ENCODE assay signal across 1 cellular context in genomic region chr19:50741179-50741933, GRCh38.
TF ChIP-seq lines count a peak whose summit lies in the region.

No MANE protein-coding gene starts in this region.

TF ChIP-seq in K562, 482 proteins besides CTCF, POLR2A, EP300 and RAD21 (continued from another document and continues in another):
- TF ChIP-seq, protein P1, sequence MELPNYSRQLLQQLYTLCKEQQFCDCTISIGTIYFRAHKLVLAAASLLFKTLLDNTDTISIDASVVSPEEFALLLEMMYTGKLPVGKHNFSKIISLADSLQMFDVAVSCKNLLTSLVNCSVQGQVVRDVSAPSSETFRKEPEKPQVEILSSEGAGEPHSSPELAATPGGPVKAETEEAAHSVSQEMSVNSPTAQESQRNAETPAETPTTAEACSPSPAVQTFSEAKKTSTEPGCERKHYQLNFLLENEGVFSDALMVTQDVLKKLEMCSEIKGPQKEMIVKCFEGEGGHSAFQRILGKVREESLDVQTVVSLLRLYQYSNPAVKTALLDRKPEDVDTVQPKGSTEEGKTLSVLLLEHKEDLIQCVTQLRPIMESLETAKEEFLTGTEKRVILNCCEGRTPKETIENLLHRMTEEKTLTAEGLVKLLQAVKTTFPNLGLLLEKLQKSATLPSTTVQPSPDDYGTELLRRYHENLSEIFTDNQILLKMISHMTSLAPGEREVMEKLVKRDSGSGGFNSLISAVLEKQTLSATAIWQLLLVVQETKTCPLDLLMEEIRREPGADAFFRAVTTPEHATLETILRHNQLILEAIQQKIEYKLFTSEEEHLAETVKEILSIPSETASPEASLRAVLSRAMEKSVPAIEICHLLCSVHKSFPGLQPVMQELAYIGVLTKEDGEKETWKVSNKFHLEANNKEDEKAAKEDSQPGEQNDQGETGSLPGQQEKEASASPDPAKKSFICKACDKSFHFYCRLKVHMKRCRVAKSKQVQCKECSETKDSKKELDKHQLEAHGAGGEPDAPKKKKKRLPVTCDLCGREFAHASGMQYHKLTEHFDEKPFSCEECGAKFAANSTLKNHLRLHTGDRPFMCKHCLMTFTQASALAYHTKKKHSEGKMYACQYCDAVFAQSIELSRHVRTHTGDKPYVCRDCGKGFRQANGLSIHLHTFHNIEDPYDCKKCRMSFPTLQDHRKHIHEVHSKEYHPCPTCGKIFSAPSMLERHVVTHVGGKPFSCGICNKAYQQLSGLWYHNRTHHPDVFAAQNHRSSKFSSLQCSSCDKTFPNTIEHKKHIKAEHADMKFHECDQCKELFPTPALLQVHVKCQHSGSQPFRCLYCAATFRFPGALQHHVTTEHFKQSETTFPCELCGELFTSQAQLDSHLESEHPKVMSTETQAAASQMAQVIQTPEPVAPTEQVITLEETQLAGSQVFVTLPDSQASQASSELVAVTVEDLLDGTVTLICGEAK (IDR thresholded peaks at IDR 0.05): no peak
- TF ChIP-seq, protein P1 (CRISPR knock-in tag; IDR thresholded peaks at IDR 0.05): no peak
- TF ChIP-seq SMARCA5 (IDR thresholded peaks at IDR 0.05): no peak
- TF ChIP-seq KLF13 (tag; IDR thresholded peaks at IDR 0.05; ENCODE audit: borderline replicate concordance, low read depth): no peak
- no peak for TF ChIP-seq IRF2 (CRISPR knock-in tag; IDR thresholded peaks at IDR 0.05)
- no peak for TF ChIP-seq POLR2G (IDR thresholded peaks at IDR 0.05; ENCODE audit: low read depth, low read length)
- TF ChIP-seq, protein P2, sequence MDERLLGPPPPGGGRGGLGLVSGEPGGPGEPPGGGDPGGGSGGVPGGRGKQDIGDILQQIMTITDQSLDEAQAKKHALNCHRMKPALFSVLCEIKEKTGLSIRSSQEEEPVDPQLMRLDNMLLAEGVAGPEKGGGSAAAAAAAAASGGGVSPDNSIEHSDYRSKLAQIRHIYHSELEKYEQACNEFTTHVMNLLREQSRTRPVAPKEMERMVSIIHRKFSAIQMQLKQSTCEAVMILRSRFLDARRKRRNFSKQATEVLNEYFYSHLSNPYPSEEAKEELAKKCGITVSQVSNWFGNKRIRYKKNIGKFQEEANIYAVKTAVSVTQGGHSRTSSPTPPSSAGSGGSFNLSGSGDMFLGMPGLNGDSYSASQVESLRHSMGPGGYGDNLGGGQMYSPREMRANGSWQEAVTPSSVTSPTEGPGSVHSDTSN (CRISPR knock-in tag; IDR thresholded peaks at IDR 0.05; ENCODE audit: low read depth): no peak
- TF ChIP-seq, protein P2 (tag; conservative IDR thresholded peaks at IDR 0.05; ENCODE audit: low read depth): no peak
- no peak for TF ChIP-seq ZNF707 (CRISPR knock-in tag; conservative IDR thresholded peaks at IDR 0.05)
- TF ChIP-seq, protein P3, sequence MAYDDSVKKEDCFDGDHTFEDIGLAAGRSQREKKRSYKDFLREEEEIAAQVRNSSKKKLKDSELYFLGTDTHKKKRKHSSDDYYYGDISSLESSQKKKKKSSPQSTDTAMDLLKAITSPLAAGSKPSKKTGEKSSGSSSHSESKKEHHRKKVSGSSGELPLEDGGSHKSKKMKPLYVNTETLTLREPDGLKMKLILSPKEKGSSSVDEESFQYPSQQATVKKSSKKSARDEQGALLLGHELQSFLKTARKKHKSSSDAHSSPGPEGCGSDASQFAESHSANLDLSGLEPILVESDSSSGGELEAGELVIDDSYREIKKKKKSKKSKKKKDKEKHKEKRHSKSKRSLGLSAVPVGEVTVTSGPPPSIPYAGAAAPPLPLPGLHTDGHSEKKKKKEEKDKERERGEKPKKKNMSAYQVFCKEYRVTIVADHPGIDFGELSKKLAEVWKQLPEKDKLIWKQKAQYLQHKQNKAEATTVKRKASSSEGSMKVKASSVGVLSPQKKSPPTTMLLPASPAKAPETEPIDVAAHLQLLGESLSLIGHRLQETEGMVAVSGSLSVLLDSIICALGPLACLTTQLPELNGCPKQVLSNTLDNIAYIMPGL (CRISPR knock-in tag; IDR thresholded peaks at IDR 0.05): no peak
- TF ChIP-seq, protein P4, sequence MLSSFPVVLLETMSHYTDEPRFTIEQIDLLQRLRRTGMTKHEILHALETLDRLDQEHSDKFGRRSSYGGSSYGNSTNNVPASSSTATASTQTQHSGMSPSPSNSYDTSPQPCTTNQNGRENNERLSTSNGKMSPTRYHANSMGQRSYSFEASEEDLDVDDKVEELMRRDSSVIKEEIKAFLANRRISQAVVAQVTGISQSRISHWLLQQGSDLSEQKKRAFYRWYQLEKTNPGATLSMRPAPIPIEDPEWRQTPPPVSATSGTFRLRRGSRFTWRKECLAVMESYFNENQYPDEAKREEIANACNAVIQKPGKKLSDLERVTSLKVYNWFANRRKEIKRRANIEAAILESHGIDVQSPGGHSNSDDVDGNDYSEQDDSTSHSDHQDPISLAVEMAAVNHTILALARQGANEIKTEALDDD (IDR thresholded peaks at IDR 0.05): no peak
- TF ChIP-seq DDX20 (tag; IDR thresholded peaks at IDR 0.05; ENCODE audit: low read depth): no peak
- no peak for TF ChIP-seq NR3C1 (CRISPR knock-in tag; IDR thresholded peaks at IDR 0.05)
- no peak for TF ChIP-seq ZNF778 (CRISPR knock-in tag; IDR thresholded peaks at IDR 0.05)
- no peak for TF ChIP-seq ELK1 (CRISPR knock-in tag; IDR thresholded peaks at IDR 0.05)
- no peak for TF ChIP-seq RUNX1 (IDR thresholded peaks at IDR 0.05; ENCODE audit: low read depth)
- TF ChIP-seq TCF3 (CRISPR knock-in tag; IDR thresholded peaks at IDR 0.05): peak; percentile 83
- peak; percentile 44 for TF ChIP-seq HDAC3 (IDR thresholded peaks at IDR 0.05; ENCODE audit: borderline replicate concordance, partially characterized antibody)
- no peak for TF ChIP-seq ZNF431 (CRISPR knock-in tag; IDR thresholded peaks at IDR 0.05)
- no peak for TF ChIP-seq ASH1L (IDR thresholded peaks at IDR 0.05; ENCODE audit: borderline replicate concordance, low read depth, partially characterized antibody)
- no peak for TF ChIP-seq STAT6 (CRISPR knock-in tag; IDR thresholded peaks at IDR 0.05)
- peak; percentile 85 for TF ChIP-seq CCNT2 (IDR thresholded peaks at IDR 0.05; ENCODE audit: borderline replicate concordance, extremely low read depth, insufficient read length, low read depth, low read length)
- no peak for TF ChIP-seq MYC (IDR thresholded peaks at IDR 0.05; ENCODE audit: low read depth, low read length)
- TF ChIP-seq MYC (CRISPR knock-in tag; IDR thresholded peaks at IDR 0.05; ENCODE audit: borderline replicate concordance, low read depth): no peak
- TF ChIP-seq CTBP1 (IDR thresholded peaks at IDR 0.05; ENCODE audit: borderline replicate concordance): no peak
- no peak for TF ChIP-seq LEF1 (IDR thresholded peaks at IDR 0.05)
- TF ChIP-seq HMGN3 (IDR thresholded peaks at IDR 0.05; ENCODE audit: borderline replicate concordance, extremely low read depth, insufficient read length, low read depth, low read length): peak; percentile 34
- TF ChIP-seq MBD2 (IDR thresholded peaks at IDR 0.05; ENCODE audit: borderline replicate concordance, low read depth): 0 out of 2 replicates have a peak, but pooled peaks have one; percentile 12
- TF ChIP-seq, protein P5, sequence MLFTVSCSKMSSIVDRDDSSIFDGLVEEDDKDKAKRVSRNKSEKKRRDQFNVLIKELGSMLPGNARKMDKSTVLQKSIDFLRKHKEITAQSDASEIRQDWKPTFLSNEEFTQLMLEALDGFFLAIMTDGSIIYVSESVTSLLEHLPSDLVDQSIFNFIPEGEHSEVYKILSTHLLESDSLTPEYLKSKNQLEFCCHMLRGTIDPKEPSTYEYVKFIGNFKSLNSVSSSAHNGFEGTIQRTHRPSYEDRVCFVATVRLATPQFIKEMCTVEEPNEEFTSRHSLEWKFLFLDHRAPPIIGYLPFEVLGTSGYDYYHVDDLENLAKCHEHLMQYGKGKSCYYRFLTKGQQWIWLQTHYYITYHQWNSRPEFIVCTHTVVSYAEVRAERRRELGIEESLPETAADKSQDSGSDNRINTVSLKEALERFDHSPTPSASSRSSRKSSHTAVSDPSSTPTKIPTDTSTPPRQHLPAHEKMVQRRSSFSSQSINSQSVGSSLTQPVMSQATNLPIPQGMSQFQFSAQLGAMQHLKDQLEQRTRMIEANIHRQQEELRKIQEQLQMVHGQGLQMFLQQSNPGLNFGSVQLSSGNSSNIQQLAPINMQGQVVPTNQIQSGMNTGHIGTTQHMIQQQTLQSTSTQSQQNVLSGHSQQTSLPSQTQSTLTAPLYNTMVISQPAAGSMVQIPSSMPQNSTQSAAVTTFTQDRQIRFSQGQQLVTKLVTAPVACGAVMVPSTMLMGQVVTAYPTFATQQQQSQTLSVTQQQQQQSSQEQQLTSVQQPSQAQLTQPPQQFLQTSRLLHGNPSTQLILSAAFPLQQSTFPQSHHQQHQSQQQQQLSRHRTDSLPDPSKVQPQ (CRISPR knock-in tag; IDR thresholded peaks at IDR 0.05; ENCODE audit: borderline replicate concordance): no peak
- no peak for TF ChIP-seq ZNF224 (CRISPR knock-in tag; IDR thresholded peaks at IDR 0.05)
- no peak for TF ChIP-seq ZNF3 (CRISPR knock-in tag; IDR thresholded peaks at IDR 0.05)
- peak; percentile 77 for TF ChIP-seq CBFA2T2 (conservative IDR thresholded peaks at IDR 0.05)
- no peak for TF ChIP-seq BACH1 (tag; IDR thresholded peaks at IDR 0.05)
- no peak for TF ChIP-seq SNIP1 (IDR thresholded peaks at IDR 0.05; ENCODE audit: low read depth)
- no peak for TF ChIP-seq ZNF263 (CRISPR knock-in tag; IDR thresholded peaks at IDR 0.05; ENCODE audit: borderline replicate concordance)
- TF ChIP-seq GMEB1 (CRISPR knock-in tag; IDR thresholded peaks at IDR 0.05): no peak
- TF ChIP-seq ZNF175 (CRISPR knock-in tag; IDR thresholded peaks at IDR 0.05; ENCODE audit: low read depth): no peak
- no peak for TF ChIP-seq FOXP1 (CRISPR knock-in tag; IDR thresholded peaks at IDR 0.05)
- TF ChIP-seq PURB (CRISPR knock-in tag; IDR thresholded peaks at IDR 0.05; ENCODE audit: low read depth): no peak
- no peak for TF ChIP-seq ZNF668 (CRISPR knock-in tag; IDR thresholded peaks at IDR 0.05)
- no peak for TF ChIP-seq BRCA1 (IDR thresholded peaks at IDR 0.05)
- TF ChIP-seq BRCA1 (CRISPR knock-in tag; IDR thresholded peaks at IDR 0.05): no peak
